ENCODE assay signal across 24 cellular contexts in the genomic region with DNA sequence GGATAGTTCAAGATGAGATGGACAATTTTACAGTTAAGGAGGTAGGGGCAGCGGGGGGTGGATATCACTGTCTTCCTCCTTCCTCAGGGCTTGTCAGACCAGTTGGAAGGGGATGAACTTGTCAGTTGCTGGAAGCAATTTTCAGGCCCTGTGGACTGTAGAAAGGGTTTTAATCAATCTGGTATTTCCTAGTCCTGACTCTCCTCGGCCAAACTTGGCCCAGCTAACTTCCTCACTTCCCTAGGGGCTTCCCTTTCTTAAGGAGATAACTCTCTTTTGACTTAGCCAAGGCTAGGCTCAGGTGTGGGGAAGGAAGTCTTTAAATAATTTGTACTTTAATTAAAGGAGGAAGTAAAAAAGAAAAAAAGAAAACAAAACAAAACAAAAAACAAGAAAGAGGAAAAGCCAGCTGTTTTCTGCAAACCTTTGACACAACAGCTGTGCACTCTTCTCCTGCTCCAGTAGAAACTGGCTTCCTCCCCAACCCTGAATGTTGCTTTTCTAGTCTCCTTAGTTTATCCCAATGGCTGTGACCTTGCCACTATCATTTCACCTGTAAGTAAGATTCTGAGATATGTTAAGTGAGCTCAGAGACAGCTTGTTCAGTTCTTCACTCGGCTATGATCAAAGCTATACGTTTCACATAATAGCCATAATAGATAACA. TPM values are rescaled to one million over a fixed set of nuclear protein-coding genes. Genes with fewer than 3 reads are reported as not detected.
"Had no signal": no experiment of that assay in that cellular context is flagged by ENCODE, and none has a peak within 500 bp of the region (broad histone marks: within the 10 kb centered on the region; RNA-seq: fewer than 3 reads in every experiment).

No MANE protein-coding gene starts in this region.

- H3K36me3 Mint-ChIP-seq: activated naive CD8-positive, alpha-beta T cell treated with anti-CD3 and anti-CD28 coated beads, Interleukin-2, amount 10 ng/mL, durations not matched to agents 7 days and 5 days; naive B cell; WTC11 had no signal

- H3K27me3 Mint-ChIP-seq: activated CD8-positive, alpha-beta T cell treated with anti-CD3 and anti-CD28 coated beads for 36 hours had no signal

- DNase-seq: activated CD4-positive, alpha-beta T cell treated with anti-CD3 and anti-CD28 coated beads for 48 hours; activated CD8-positive, alpha-beta T cell treated with anti-CD3 and anti-CD28 coated beads for 36 hours; activated naive CD4-positive, alpha-beta T cell treated with Interleukin-2 at 50 U/mL for 16 hours; activated naive CD8-positive, alpha-beta T cell treated with anti-CD3 and anti-CD28 coated beads, Interleukin-2, amount 10 ng/mL, durations not matched to agents 7 days and 5 days; activated T-cell treated with anti-CD3 and anti-CD28 coated beads, Interleukin-2, amount 50 U/mL, for 24 hours; amygdala; dermis blood vessel endothelial cell; effector memory CD8-positive, alpha-beta T cell; esophagus squamous epithelium; mammary epithelial cell; naive B cell; pancreas; stimulated activated CD4-positive, alpha-beta T cell treated with anti-CD3 and anti-CD28 coated beads, Interleukin-12 subunit alpha, Interleukin-12 subunit beta, amount 100 ng/mL, for 4 hours; stimulated activated CD4-positive, alpha-beta T cell treated with anti-CD3 and anti-CD28 coated beads, Interleukin-1b, Interleukin-23, amount 100 ng/mL, for 48 hours; stimulated activated CD8-positive, alpha-beta memory T cell treated with anti-CD3 and anti-CD28 coated beads, Interleukin-4, amount 100 ng/mL, for 48 hours; stimulated activated naive CD4-positive, alpha-beta T cell; SW 1271; T-helper 2 cell; tibial artery; uterus had no signal

- H3K27ac Mint-ChIP-seq: activated CD8-positive, alpha-beta T cell treated with anti-CD3 and anti-CD28 coated beads for 36 hours; activated naive CD8-positive, alpha-beta T cell treated with anti-CD3 and anti-CD28 coated beads, Interleukin-2, amount 10 ng/mL, durations not matched to agents 7 days and 5 days; activated T-cell treated with anti-CD3 and anti-CD28 coated beads, Interleukin-2, amount 50 U/mL, for 24 hours; activated T-helper 2 cell treated with anti-CD3 and anti-CD28 coated beads, Interferon-gamma antibody, Interleukin-2, Interleukin-4, amounts not matched to agents 10 μg/mL and 5 μg/mL and 100 μg/mL, durations not matched to agents 14 hours and 24 hours and 36 hours; effector memory CD8-positive, alpha-beta T cell; naive B cell; WTC11 had no signal

- FAIRE-seq: pancreas had no signal

- H3K4me3 Mint-ChIP-seq: activated CD8-positive, alpha-beta T cell treated with anti-CD3 and anti-CD28 coated beads for 36 hours; activated naive CD8-positive, alpha-beta T cell treated with anti-CD3 and anti-CD28 coated beads, Interleukin-2, amount 10 ng/mL, durations not matched to agents 7 days and 5 days; activated T-cell treated with anti-CD3 and anti-CD28 coated beads, Interleukin-2, amount 50 U/mL, for 24 hours; effector memory CD8-positive, alpha-beta T cell; WTC11 had no signal

- H3K36me3 ChIP-seq: cardiac muscle cell, esophagus squamous epithelium, pancreas, tibial artery, uterus had no signal

- H3K4me1 ChIP-seq: esophagus squamous epithelium, uterus had no signal

- ATAC-seq: activated CD8-positive, alpha-beta T cell treated with anti-CD3 and anti-CD28 coated beads for 36 hours; effector memory CD8-positive, alpha-beta T cell had no signal

- H3K9me3 ChIP-seq: esophagus squamous epithelium, pancreas, tibial artery, uterus had no signal

- H3K9me3 Mint-ChIP-seq: activated CD8-positive, alpha-beta T cell treated with anti-CD3 and anti-CD28 coated beads for 36 hours; activated naive CD8-positive, alpha-beta T cell treated with anti-CD3 and anti-CD28 coated beads, Interleukin-2, amount 10 ng/mL, durations not matched to agents 7 days and 5 days; activated T-cell treated with anti-CD3 and anti-CD28 coated beads, Interleukin-2, amount 50 U/mL, for 24 hours; activated T-helper 2 cell treated with anti-CD3 and anti-CD28 coated beads, Interferon-gamma antibody, Interleukin-2, Interleukin-4, amounts not matched to agents 10 μg/mL and 5 μg/mL and 100 μg/mL, durations not matched to agents 14 hours and 24 hours and 36 hours; effector memory CD8-positive, alpha-beta T cell; naive B cell had no signal

- H3K27me3 ChIP-seq: cardiac muscle cell, esophagus squamous epithelium, hepatocyte, pancreas, tibial artery, uterus had no signal

- H3K4me3 ChIP-seq: cardiac muscle cell, esophagus squamous epithelium, hepatocyte, pancreas, tibial artery, uterus had no signal

- H3K4me1 Mint-ChIP-seq: activated naive CD8-positive, alpha-beta T cell treated with anti-CD3 and anti-CD28 coated beads, Interleukin-2, amount 10 ng/mL, durations not matched to agents 7 days and 5 days had no signal

- H3K27ac ChIP-seq: cardiac muscle cell, esophagus squamous epithelium, hepatocyte, tibial artery, uterus had no signal

RNA-seq across cellular contexts. Expression of a gene that starts 53.0 kb away (rescaled TPM):
- total RNA-seq: activated CD8-positive, alpha-beta T cell treated with anti-CD3 and anti-CD28 coated beads for 36 hours had no signal
